1 cellular context compared by ENCODE assay signal in genomic region chr20:16124911-16125776, GRCh38.
TF ChIP-seq lines count a peak whose summit lies in the region.

No MANE protein-coding gene starts in this region.

TF ChIP-seq in HepG2, 621 proteins besides CTCF, POLR2A, EP300 and RAD21 (continued from another document and continues in another):
- TF ChIP-seq SIX1 (CRISPR knock-in tag; IDR thresholded peaks at IDR 0.05; ENCODE audit: borderline replicate concordance) (no peak), ZNF564 (CRISPR knock-in tag; IDR thresholded peaks at IDR 0.05) (0 out of 2 replicates have a peak, but pooled peaks have one; percentile 73), SMC3 (IDR thresholded peaks at IDR 0.05; ENCODE audit: low read length) (no peak), SALL2 (CRISPR knock-in tag; IDR thresholded peaks at IDR 0.05) (no peak), GLI4 (CRISPR knock-in tag; IDR thresholded peaks at IDR 0.05; ENCODE audit: borderline replicate concordance) (no peak), NRL (CRISPR knock-in tag; IDR thresholded peaks at IDR 0.05; ENCODE audit: borderline replicate concordance) (no peak), ZNF773 (CRISPR knock-in tag; IDR thresholded peaks at IDR 0.05; ENCODE audit: borderline replicate concordance) (no peak), ZNF33A (CRISPR knock-in tag; IDR thresholded peaks at IDR 0.05; ENCODE audit: borderline replicate concordance) (no peak), ARNT2 (CRISPR knock-in tag; IDR thresholded peaks at IDR 0.05; ENCODE audit: low read depth) (no peak), ZNF619 (CRISPR knock-in tag; IDR thresholded peaks at IDR 0.05) (no peak), ETV5 (CRISPR knock-in tag; IDR thresholded peaks at IDR 0.05; ENCODE audit: borderline replicate concordance) (peak; percentile 92), GFI1 (CRISPR knock-in tag; IDR thresholded peaks at IDR 0.05; ENCODE audit: borderline replicate concordance) (peak; percentile 92), SIX4 (CRISPR knock-in tag; IDR thresholded peaks at IDR 0.05) (0 out of 2 replicates have a peak, but pooled peaks have one; percentile 25), CBX1 (IDR thresholded peaks at IDR 0.05; ENCODE audit: low read depth) (no peak), ZNF446 (CRISPR knock-in tag; IDR thresholded peaks at IDR 0.05) (no peak), THAP9 (CRISPR knock-in tag; IDR thresholded peaks at IDR 0.05; ENCODE audit: borderline replicate concordance) (no peak), SOX6 (IDR thresholded peaks at IDR 0.05) (no peak), SOX6 (CRISPR knock-in tag; IDR thresholded peaks at IDR 0.05) (peak; percentile 79), SYNCRIP (IDR thresholded peaks at IDR 0.05; ENCODE audit: insufficient read depth, low read depth, low read length) (no peak), ZSCAN30 (CRISPR knock-in tag; IDR thresholded peaks at IDR 0.05) (no peak), POGK (CRISPR knock-in tag; conservative IDR thresholded peaks at IDR 0.05) (no peak), MTA3 (CRISPR knock-in tag; IDR thresholded peaks at IDR 0.05) (no peak), ZBTB42 (CRISPR knock-in tag; IDR thresholded peaks at IDR 0.05) (no peak), PHB2 (IDR thresholded peaks at IDR 0.05; ENCODE audit: partially characterized antibody) (no peak), ZNF335 (CRISPR knock-in tag; IDR thresholded peaks at IDR 0.05) (no peak), ZNF607 (CRISPR knock-in tag; IDR thresholded peaks at IDR 0.05; ENCODE audit: borderline replicate concordance) (no peak), ZNF556 (CRISPR knock-in tag; IDR thresholded peaks at IDR 0.05; ENCODE audit: borderline replicate concordance) (no peak), TARDBP (CRISPR knock-in tag; IDR thresholded peaks at IDR 0.05) (peak; percentile 48; the same call in 1 of the 2 replicates), HNF4A (CRISPR knock-in tag; IDR thresholded peaks at IDR 0.05) (peak; percentile 87), ZNF501 (CRISPR knock-in tag; IDR thresholded peaks at IDR 0.05) (no peak), ZNF136 (CRISPR knock-in tag; IDR thresholded peaks at IDR 0.05; ENCODE audit: low read depth) (no peak), MIXL1 (CRISPR knock-in tag; IDR thresholded peaks at IDR 0.05) (no peak), ZGPAT (CRISPR knock-in tag; IDR thresholded peaks at IDR 0.05) (0 out of 2 replicates have a peak, but pooled peaks have one; percentile 40), ZFP90 (CRISPR knock-in tag; IDR thresholded peaks at IDR 0.05; ENCODE audit: borderline replicate concordance) (no peak), MAZ (IDR thresholded peaks at IDR 0.05; ENCODE audit: borderline replicate concordance, low read depth, low read length) (no peak), MAZ (CRISPR knock-in tag; IDR thresholded peaks at IDR 0.05; ENCODE audit: low read depth) (no peak), DR1 (CRISPR knock-in tag; IDR thresholded peaks at IDR 0.05) (no peak), ZNF776 (CRISPR knock-in tag; IDR thresholded peaks at IDR 0.05) (no peak)
- TF ChIP-seq, protein P1, sequence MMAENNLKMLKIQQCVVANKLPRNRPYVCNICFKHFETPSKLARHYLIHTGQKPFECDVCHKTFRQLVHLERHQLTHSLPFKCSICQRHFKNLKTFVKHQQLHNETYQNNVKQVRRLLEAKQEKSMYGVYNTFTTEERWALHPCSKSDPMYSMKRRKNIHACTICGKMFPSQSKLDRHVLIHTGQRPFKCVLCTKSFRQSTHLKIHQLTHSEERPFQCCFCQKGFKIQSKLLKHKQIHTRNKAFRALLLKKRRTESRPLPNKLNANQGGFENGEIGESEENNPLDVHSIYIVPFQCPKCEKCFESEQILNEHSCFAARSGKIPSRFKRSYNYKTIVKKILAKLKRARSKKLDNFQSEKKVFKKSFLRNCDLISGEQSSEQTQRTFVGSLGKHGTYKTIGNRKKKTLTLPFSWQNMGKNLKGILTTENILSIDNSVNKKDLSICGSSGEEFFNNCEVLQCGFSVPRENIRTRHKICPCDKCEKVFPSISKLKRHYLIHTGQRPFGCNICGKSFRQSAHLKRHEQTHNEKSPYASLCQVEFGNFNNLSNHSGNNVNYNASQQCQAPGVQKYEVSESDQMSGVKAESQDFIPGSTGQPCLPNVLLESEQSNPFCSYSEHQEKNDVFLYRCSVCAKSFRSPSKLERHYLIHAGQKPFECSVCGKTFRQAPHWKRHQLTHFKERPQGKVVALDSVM (CRISPR knock-in tag; IDR thresholded peaks at IDR 0.05) = no peak
- TF ChIP-seq, protein P2, sequence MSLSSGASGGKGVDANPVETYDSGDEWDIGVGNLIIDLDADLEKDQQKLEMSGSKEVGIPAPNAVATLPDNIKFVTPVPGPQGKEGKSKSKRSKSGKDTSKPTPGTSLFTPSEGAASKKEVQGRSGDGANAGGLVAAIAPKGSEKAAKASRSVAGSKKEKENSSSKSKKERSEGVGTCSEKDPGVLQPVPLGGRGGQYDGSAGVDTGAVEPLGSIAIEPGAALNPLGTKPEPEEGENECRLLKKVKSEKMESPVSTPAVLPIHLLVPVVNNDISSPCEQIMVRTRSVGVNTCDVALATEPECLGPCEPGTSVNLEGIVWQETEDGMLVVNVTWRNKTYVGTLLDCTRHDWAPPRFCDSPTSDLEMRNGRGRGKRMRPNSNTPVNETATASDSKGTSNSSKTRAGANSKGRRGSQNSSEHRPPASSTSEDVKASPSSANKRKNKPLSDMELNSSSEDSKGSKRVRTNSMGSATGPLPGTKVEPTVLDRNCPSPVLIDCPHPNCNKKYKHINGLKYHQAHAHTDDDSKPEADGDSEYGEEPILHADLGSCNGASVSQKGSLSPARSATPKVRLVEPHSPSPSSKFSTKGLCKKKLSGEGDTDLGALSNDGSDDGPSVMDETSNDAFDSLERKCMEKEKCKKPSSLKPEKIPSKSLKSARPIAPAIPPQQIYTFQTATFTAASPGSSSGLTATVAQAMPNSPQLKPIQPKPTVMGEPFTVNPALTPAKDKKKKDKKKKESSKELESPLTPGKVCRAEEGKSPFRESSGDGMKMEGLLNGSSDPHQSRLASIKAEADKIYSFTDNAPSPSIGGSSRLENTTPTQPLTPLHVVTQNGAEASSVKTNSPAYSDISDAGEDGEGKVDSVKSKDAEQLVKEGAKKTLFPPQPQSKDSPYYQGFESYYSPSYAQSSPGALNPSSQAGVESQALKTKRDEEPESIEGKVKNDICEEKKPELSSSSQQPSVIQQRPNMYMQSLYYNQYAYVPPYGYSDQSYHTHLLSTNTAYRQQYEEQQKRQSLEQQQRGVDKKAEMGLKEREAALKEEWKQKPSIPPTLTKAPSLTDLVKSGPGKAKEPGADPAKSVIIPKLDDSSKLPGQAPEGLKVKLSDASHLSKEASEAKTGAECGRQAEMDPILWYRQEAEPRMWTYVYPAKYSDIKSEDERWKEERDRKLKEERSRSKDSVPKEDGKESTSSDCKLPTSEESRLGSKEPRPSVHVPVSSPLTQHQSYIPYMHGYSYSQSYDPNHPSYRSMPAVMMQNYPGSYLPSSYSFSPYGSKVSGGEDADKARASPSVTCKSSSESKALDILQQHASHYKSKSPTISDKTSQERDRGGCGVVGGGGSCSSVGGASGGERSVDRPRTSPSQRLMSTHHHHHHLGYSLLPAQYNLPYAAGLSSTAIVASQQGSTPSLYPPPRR (CRISPR knock-in tag; IDR thresholded peaks at IDR 0.05; ENCODE audit: borderline replicate concordance) = 0 out of 2 replicates have a peak, but pooled peaks have one; percentile 24
- TF ChIP-seq, protein P3, sequence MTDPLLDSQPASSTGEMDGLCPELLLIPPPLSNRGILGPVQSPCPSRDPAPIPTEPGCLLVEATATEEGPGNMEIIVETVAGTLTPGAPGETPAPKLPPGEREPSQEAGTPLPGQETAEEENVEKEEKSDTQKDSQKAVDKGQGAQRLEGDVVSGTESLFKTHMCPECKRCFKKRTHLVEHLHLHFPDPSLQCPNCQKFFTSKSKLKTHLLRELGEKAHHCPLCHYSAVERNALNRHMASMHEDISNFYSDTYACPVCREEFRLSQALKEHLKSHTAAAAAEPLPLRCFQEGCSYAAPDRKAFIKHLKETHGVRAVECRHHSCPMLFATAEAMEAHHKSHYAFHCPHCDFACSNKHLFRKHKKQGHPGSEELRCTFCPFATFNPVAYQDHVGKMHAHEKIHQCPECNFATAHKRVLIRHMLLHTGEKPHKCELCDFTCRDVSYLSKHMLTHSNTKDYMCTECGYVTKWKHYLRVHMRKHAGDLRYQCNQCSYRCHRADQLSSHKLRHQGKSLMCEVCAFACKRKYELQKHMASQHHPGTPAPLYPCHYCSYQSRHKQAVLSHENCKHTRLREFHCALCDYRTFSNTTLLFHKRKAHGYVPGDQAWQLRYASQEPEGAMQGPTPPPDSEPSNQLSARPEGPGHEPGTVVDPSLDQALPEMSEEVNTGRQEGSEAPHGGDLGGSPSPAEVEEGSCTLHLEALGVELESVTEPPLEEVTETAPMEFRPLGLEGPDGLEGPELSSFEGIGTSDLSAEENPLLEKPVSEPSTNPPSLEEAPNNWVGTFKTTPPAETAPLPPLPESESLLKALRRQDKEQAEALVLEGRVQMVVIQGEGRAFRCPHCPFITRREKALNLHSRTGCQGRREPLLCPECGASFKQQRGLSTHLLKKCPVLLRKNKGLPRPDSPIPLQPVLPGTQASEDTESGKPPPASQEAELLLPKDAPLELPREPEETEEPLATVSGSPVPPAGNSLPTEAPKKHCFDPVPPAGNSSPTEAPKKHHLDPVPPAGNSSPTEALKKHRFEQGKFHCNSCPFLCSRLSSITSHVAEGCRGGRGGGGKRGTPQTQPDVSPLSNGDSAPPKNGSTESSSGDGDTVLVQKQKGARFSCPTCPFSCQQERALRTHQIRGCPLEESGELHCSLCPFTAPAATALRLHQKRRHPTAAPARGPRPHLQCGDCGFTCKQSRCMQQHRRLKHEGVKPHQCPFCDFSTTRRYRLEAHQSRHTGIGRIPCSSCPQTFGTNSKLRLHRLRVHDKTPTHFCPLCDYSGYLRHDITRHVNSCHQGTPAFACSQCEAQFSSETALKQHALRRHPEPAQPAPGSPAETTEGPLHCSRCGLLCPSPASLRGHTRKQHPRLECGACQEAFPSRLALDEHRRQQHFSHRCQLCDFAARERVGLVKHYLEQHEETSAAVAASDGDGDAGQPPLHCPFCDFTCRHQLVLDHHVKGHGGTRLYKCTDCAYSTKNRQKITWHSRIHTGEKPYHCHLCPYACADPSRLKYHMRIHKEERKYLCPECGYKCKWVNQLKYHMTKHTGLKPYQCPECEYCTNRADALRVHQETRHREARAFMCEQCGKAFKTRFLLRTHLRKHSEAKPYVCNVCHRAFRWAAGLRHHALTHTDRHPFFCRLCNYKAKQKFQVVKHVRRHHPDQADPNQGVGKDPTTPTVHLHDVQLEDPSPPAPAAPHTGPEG (CRISPR knock-in tag; IDR thresholded peaks at IDR 0.05) = no peak
- TF ChIP-seq, protein P4, sequence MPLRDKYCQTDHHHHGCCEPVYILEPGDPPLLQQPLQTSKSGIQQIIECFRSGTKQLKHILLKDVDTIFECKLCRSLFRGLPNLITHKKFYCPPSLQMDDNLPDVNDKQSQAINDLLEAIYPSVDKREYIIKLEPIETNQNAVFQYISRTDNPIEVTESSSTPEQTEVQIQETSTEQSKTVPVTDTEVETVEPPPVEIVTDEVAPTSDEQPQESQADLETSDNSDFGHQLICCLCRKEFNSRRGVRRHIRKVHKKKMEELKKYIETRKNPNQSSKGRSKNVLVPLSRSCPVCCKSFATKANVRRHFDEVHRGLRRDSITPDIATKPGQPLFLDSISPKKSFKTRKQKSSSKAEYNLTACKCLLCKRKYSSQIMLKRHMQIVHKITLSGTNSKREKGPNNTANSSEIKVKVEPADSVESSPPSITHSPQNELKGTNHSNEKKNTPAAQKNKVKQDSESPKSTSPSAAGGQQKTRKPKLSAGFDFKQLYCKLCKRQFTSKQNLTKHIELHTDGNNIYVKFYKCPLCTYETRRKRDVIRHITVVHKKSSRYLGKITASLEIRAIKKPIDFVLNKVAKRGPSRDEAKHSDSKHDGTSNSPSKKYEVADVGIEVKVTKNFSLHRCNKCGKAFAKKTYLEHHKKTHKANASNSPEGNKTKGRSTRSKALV (CRISPR knock-in tag; IDR thresholded peaks at IDR 0.05) = no peak
